In the genomic region with DNA sequence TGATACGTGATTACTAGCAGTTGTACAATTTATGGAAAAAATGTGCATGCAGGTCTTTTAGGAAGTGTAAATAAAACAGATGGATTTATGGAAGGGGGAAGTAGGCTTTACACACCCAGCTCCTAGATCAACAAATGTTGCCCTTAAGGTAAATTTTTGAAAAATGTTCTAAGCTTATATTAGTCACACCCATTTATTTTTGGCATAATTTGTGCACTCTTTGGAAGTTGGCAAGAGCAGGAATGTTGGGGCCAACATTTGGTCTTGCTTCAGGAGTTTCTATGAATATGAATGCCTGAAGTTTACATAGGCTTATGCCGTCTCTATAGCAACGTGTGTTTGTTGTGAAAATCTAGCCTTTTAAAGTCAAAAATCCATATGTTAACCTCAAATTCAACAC, we compare ENCODE assay signal across 18 cellular contexts.
DNase-seq lines count a peak whose midpoint lies in the region; FAIRE-seq lines count a peak whose summit lies in the region.
"Had no signal": no experiment of that assay in that cellular context is flagged by ENCODE, and none has a peak within 500 bp of the region (broad histone marks: within the 10 kb centered on the region; RNA-seq: fewer than 3 reads in every experiment).

No MANE protein-coding gene starts in this region.

- FAIRE-seq in HTR-8/SVneo (lab: Jason Lieb, UNC): peak; percentile 42
- FAIRE-seq in GM19239 (lab: Jason Lieb, UNC): no peak
- FAIRE-seq: frontal cortex had no signal

- DNase-seq in HTR-8/SVneo (ENCODE audit: insufficient read length, low spot score) (no peak), RPMI7951 (ENCODE audit: low read depth) (peak; percentile 22), fibroblast of gingiva (ENCODE audit: low read depth) (peak; percentile 52), renal cortical epithelial cell (ENCODE audit: low read depth) (peak; percentile 52), GM19239 (ENCODE audit: insufficient read length, low spot score) (no peak), retina (no peak)
- no peak for DNase-seq in activated CD4-positive, alpha-beta T cell treated with anti-CD3 and anti-CD28 coated beads for 48 hours
- DNase-seq: activated CD4-positive, CD25-positive, alpha-beta regulatory T cell; activated CD8-positive, alpha-beta memory T cell treated with anti-CD3 and anti-CD28 coated beads, Interleukin-2, amount 10 ng/mL, durations not matched to agents 7 days and 5 days; amygdala; Calu3; endodermal cell; NCI-H1436; NCI-H226; SJCRH30; T-helper 2 cell; testis had no signal

Comparison
In these comparisons a context has a peak if more than half of its experiments do, and no peak if none do; other contexts are left out.
1. DNase-seq: peak in RPMI7951 (single experiment), fibroblast of gingiva (single experiment) and renal cortical epithelial cell (single experiment); none in HTR-8/SVneo (single experiment), GM19239 (single experiment), activated CD4-positive, alpha-beta T cell treated with anti-CD3 and anti-CD28 coated beads for 48 hours (single experiment) and retina (single experiment).